In the genomic region with DNA sequence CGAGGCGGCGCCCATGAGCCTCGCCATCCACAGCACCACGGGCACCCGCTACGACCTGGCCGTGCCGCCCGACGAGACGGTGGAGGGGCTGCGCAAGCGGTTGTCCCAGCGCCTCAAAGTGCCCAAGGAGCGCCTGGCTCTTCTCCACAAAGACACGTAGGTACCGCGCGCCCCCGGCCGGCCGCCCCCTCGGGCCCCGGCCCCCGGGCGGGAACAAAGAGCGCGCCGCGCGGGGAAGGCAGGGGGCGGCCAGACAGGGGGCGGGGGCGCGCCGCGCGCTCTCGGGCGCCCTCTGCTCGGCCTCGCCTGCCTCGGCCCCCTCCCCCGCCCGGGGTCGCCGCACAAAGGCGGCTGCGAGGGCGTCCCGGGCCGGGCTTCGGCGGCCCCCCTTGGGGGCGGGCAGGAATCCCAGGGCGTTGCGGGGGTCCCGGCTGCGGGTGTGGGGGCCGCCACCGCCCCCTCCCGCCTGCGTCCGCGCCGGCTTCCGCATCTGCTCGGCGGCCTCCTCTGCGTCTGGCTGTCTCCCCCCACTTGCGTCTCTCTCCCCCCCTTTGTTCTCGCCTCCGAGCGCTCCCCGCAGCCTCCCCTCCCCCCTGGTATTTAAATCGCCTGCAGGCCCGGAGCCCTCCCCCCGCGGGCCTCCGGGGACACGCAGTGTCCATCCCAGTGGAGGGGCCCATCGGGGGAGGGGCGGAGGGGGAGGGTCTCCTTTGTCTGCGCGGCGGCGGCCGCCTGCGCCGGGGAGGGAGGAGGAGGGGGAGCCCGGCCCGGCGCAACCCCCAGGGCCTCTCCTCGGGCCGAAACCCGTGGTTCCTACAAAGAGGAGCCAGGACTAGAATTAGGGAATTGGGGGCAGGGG, we compare ENCODE assay signal across 6 cellular contexts. TPM values are rescaled to one million over a fixed set of nuclear protein-coding genes. Genes with fewer than 3 reads are reported as not detected.
DNase-seq lines count a peak whose midpoint lies in the region; ATAC-seq and TF ChIP-seq lines count a peak whose summit lies in the region.

No MANE protein-coding gene starts in this region.

- DNase-seq in NCI-H2107 treated with DMSO at 0.1 percent for 48 hours (lab: John Stamatoyannopoulos, UW; ENCODE audit: unreplicated experiment): peak; percentile 32
- no peak for DNase-seq in NCI-H2107 (lab: John Stamatoyannopoulos, UW)
- peak in 1 of 2 donors; percentile 59 for DNase-seq in gastrocnemius medialis

- H3K27me3 ChIP-seq in gastroesophageal sphincter: no peaks in the 10 kb centered on the region
- H3K27me3 ChIP-seq in gastrocnemius medialis: no peaks in the 10 kb centered on the region

- ATAC-seq in gastroesophageal sphincter (no peak), gastrocnemius medialis (no peak), HG02852 (IDR thresholded peaks at IDR 0.05; ENCODE audit: unreplicated experiment) (no peak)

- H3K4me3 ChIP-seq in WI38 (ENCODE audit: low read depth, low read length) (peak overlapping the region; percentile 89), gastroesophageal sphincter (peak overlapping the region; percentile 78 to 86), gastrocnemius medialis (peak overlapping the region; percentile 69 to 85 (median 84))

- H3K9me3 ChIP-seq in gastroesophageal sphincter (no peaks in the 10 kb centered on the region), gastrocnemius medialis (no peaks in the 10 kb centered on the region)

- TF ChIP-seq EP300 in gastroesophageal sphincter (IDR thresholded peaks at IDR 0.05): no peak

- WGBS in gastroesophageal sphincter (ENCODE audit: low coverage in 1 of 2), 2 donors: no CpG with 5 or more reads among the region's 97 CpGs

- intact Hi-C loops in gastrocnemius medialis (cut with DNase I; ENCODE audit: low total_unique reads): no loop called here

- H3K36me3 ChIP-seq in gastroesophageal sphincter: peaks cover 3 to 29% of the 10 kb centered on the region in 2 donors
- peaks cover 0 to 28% of the 10 kb centered on the region in 2 donors for H3K36me3 ChIP-seq in gastrocnemius medialis

- peaks cover 0 to 75% (median 46%) of the 10 kb centered on the region in 3 donors for H3K4me1 ChIP-seq in gastroesophageal sphincter
- peaks cover 48 to 66% of the 10 kb centered on the region in 2 donors for H3K4me1 ChIP-seq in gastrocnemius medialis

- H3K27ac ChIP-seq in gastroesophageal sphincter (peak overlapping the region; percentile 70 to 100 (median 100)), gastrocnemius medialis (peak overlapping the region; percentile 94 to 99 (median 96))

- in situ Hi-C loops in gastrocnemius medialis (cut with MboI; ENCODE audit: low sequenced_read_pairs in 4 of 4): no loop called here

- TF ChIP-seq POLR2A in gastroesophageal sphincter (IDR thresholded peaks at IDR 0.05): peak; percentile 12 to 27
- no peak for TF ChIP-seq POLR2A in gastrocnemius medialis (IDR thresholded peaks at IDR 0.05)

- TF ChIP-seq CTCF in WI38 (IDR thresholded peaks at IDR 0.05; ENCODE audit: low read depth, low read length) (no peak), gastroesophageal sphincter (IDR thresholded peaks at IDR 0.05) (peak in 1 of 4 experiments; percentile 3), gastrocnemius medialis (IDR thresholded peaks at IDR 0.05 in 4 of 5, conservative IDR thresholded peaks at IDR 0.05 in 1 of 5) (no peak)

RNA-seq across cellular contexts. Expression of a gene that starts 2.2 kb away (rescaled TPM):
- total RNA-seq in gastroesophageal sphincter: 10 to 100 TPM; 20.0 to 40.1 (median 24.2) TPM
- total RNA-seq in gastrocnemius medialis: 100 to 1,000 TPM in 2 of 4 donors, 10 to 100 TPM in 2; 34.9 to 117 (median 86.3) TPM

RNA-seq across cellular contexts. Expression of a gene that starts 9.1 kb away (rescaled TPM):
- total RNA-seq in gastroesophageal sphincter (100 to 1,000 TPM in 1 of 4 donors, 10 to 100 TPM in 3; 62.3 to 116 (median 84.1) TPM), gastrocnemius medialis (100 to 1,000 TPM; 189 to 442 (median 273) TPM)

RNA-seq across cellular contexts. Expression of a gene that starts 12.8 kb away (rescaled TPM):
- total RNA-seq in gastroesophageal sphincter (under 1 TPM in 3 of 4 donors, not detected in 1; 0.13 to 0.73 (median 0.49) TPM), gastrocnemius medialis (1 to 10 TPM in 1 of 4 donors, under 1 TPM in 3; 0.10 to 1.3 (median 0.53) TPM)

RNA-seq across cellular contexts. Expression of a gene that starts 18.5 kb away (rescaled TPM):
- total RNA-seq in gastroesophageal sphincter: 100 to 1,000 TPM; 350 to 708 (median 559) TPM
- total RNA-seq in gastrocnemius medialis: 100 to 1,000 TPM; 274 to 578 (median 418) TPM

RNA-seq across cellular contexts. Expression of a gene that starts 24.7 kb away (rescaled TPM):
- 10 to 100 TPM; 14.2 to 42.2 (median 21.8) TPM for total RNA-seq in gastroesophageal sphincter
- 10 to 100 TPM; 18.7 to 36.7 (median 28.7) TPM for total RNA-seq in gastrocnemius medialis

Comparison
In these comparisons a context has a peak if more than half of its experiments do, and no peak if none do; other contexts are left out.
1. POLR2A ChIP-seq: peak in gastroesophageal sphincter (2 of 2); none in gastrocnemius medialis (0 of 2).
2. Peak in every context shown above with its lines, with median percentiles within 50 percentile points of each other: H3K4me3 ChIP-seq.